11 cellular contexts compared by ENCODE assay signal in the genomic region with DNA sequence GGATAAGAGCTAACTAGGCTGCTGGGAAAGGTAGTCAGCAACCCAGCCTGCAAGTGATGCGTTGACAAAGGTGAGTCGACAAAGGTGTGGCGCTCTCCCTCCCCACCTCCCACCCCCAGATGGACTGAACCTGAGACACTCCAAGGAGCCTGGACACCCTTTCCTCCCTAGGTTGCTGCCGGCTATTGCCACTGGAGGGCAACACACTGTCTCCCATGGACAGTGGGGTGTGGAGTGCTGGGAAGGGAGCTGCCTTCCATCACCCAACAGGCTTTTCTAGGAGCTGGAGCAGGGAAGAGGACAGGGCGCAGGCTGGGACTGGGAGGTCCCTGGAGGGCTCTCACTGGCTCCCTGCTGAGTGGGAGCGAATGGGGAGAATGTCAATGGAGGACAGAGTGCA.
DNase-seq lines count a peak whose midpoint lies in the region; ATAC-seq and TF ChIP-seq lines count a peak whose summit lies in the region.
"Had no signal": no experiment of that assay in that cellular context is flagged by ENCODE, and none has a peak within 500 bp of the region (broad histone marks: within the 10 kb centered on the region; RNA-seq: fewer than 3 reads in every experiment).

No MANE protein-coding gene starts in this region.

- no peaks in the 10 kb centered on the region for H3K27me3 ChIP-seq in Loucy (ENCODE audit: insufficient read depth, low read length, poor library complexity, severe bottlenecking)

- H3K79me2 ChIP-seq in Loucy (ENCODE audit: insufficient read depth, low read length) = no peaks in the 10 kb centered on the region

- no peak overlapping the region for H3K27ac Mint-ChIP-seq in stimulated activated memory B cell treated with anti-CD40 and anti-IgM and Interleukin-4, amounts not matched to agents 10 μg/mL and 1 μg/mL and 100 μg/mL, for 72 hours
- H3K27ac Mint-ChIP-seq: activated T-helper 2 cell treated with anti-CD3 and anti-CD28 coated beads, Interferon-gamma antibody, Interleukin-2, Interleukin-4, amounts not matched to agents 10 μg/mL and 5 μg/mL and 100 μg/mL, durations not matched to agents 14 hours and 24 hours and 36 hours had no signal

- no peak overlapping the region for H3K9ac ChIP-seq in Loucy (ENCODE audit: low read depth, low read length, poor library complexity, severe bottlenecking)

- H2AFZ ChIP-seq in Loucy (ENCODE audit: low read length) = no peak overlapping the region

- no peaks in the 10 kb centered on the region for H3K4me1 ChIP-seq in Loucy (ENCODE audit: insufficient read depth, low read length, poor library complexity, severe bottlenecking)

- H3K9me2 ChIP-seq in Loucy (replicated peaks; ENCODE audit: low read depth, low read length) = no peaks in the 10 kb centered on the region

- H4K20me1 ChIP-seq in Loucy (ENCODE audit: insufficient read depth, low read length, poor library complexity, severe bottlenecking) = no peaks in the 10 kb centered on the region

- DNase-seq in D341Med (ENCODE audit: low spot score) (peak; percentile 54), mucosa of gallbladder (ENCODE audit: low spot score) (peak; percentile 21), GM10266 (ENCODE audit: extremely low spot score) (no peak), NCI-H1694 (lab: John Stamatoyannopoulos, UW) (no peak)
- DNase-seq in activated naive CD4-positive, alpha-beta T cell (lab: John Stamatoyannopoulos, UW) = no peak
- DNase-seq: NCI-H1105 treated with DMSO at 0.1 percent for 48 hours; stimulated activated naive CD4-positive, alpha-beta T cell treated with Interleukin-2 at 50 U/mL for 16 hours had no signal

- H3K4me1 Mint-ChIP-seq in stimulated activated memory B cell treated with anti-CD40 and anti-IgM and Interleukin-4, amounts not matched to agents 10 μg/mL and 1 μg/mL and 100 μg/mL, for 72 hours = peaks cover 7% of the 10 kb centered on the region

- no peaks in the 10 kb centered on the region for H3K9me3 ChIP-seq in Loucy (ENCODE audit: insufficient read depth, low read depth, low read length)

- ATAC-seq in stimulated activated memory B cell treated with anti-CD40 and anti-IgM and Interleukin-4, amounts not matched to agents 10 μg/mL and 1 μg/mL and 100 μg/mL, for 72 hours = no peak

- no peaks in the 10 kb centered on the region for H3K36me3 Mint-ChIP-seq in stimulated activated memory B cell treated with anti-CD40 and anti-IgM and Interleukin-4, amounts not matched to agents 10 μg/mL and 1 μg/mL and 100 μg/mL, for 72 hours

- no peak overlapping the region for H3K4me2 ChIP-seq in Loucy (ENCODE audit: low read depth, low read length, poor library complexity, severe bottlenecking)

- H3K27ac ChIP-seq in cingulate gyrus (ENCODE audit: low read depth, low read length) = peak overlapping the region; percentile 4

- TF ChIP-seq CTCF in Loucy (conservative IDR thresholded peaks at IDR 0.05; ENCODE audit: low read length) (peak; percentile 27), GM10266 (IDR thresholded peaks at IDR 0.05; ENCODE audit: control insufficient read depth, insufficient read depth, low read depth, missing control alignments) (no peak)

- no peak overlapping the region for H3K4me3 Mint-ChIP-seq in stimulated activated memory B cell treated with anti-CD40 and anti-IgM and Interleukin-4, amounts not matched to agents 10 μg/mL and 1 μg/mL and 100 μg/mL, for 72 hours

- H3K4me3 ChIP-seq in Loucy (ENCODE audit: low read length, poor library complexity, severe bottlenecking) = no peak overlapping the region

- no peaks in the 10 kb centered on the region for H3K9me3 Mint-ChIP-seq in stimulated activated memory B cell treated with anti-CD40 and anti-IgM and Interleukin-4, amounts not matched to agents 10 μg/mL and 1 μg/mL and 100 μg/mL, for 72 hours
- H3K9me3 Mint-ChIP-seq: activated T-helper 2 cell treated with anti-CD3 and anti-CD28 coated beads, Interferon-gamma antibody, Interleukin-2, Interleukin-4, amounts not matched to agents 10 μg/mL and 5 μg/mL and 100 μg/mL, durations not matched to agents 14 hours and 24 hours and 36 hours had no signal

- no peaks in the 10 kb centered on the region for H3F3A ChIP-seq in Loucy (ENCODE audit: low read depth)

- H3K36me3 ChIP-seq in Loucy (ENCODE audit: insufficient read depth, low read length) = no peaks in the 10 kb centered on the region

- peaks cover 91% of the 10 kb centered on the region for H3K27me3 Mint-ChIP-seq in stimulated activated memory B cell treated with anti-CD40 and anti-IgM and Interleukin-4, amounts not matched to agents 10 μg/mL and 1 μg/mL and 100 μg/mL, for 72 hours

Comparison
In these comparisons a context has a peak if more than half of its experiments do, and no peak if none do; other contexts are left out.
1. DNase-seq: peak in D341Med (single experiment) and mucosa of gallbladder (single experiment); none in GM10266 (single experiment), NCI-H1694 (single experiment) and activated naive CD4-positive, alpha-beta T cell (0 of 4).